18 cellular contexts compared by ENCODE assay signal in genomic region chr16:347203-347602, GRCh38. TPM values are rescaled to one million over a fixed set of nuclear protein-coding genes. Genes with fewer than 3 reads are reported as not detected.
DNase-seq lines count a peak whose midpoint lies in the region; ATAC-seq, FAIRE-seq and TF ChIP-seq lines count a peak whose summit lies in the region.
"Had no signal": no experiment of that assay in that cellular context is flagged by ENCODE, and none has a peak within 500 bp of the region (broad histone marks: within the 10 kb centered on the region; RNA-seq: fewer than 3 reads in every experiment).

No MANE protein-coding gene starts in this region.

- CTCF ChIA-PET in A673 (lab: Charles Lee), result no interaction called here

- no peak overlapping the region for H3K4me3 ChIP-seq in A673 (ENCODE audit: low read depth, low read length, poor library complexity, severe bottlenecking)
- H3K4me3 ChIP-seq in bronchial epithelial cell (ENCODE audit: low read depth, low read length), result no peak overlapping the region
- H3K4me3 ChIP-seq: SJCRH30 had no signal

- H3K4me1 ChIP-seq in A673 (ENCODE audit: insufficient read depth, low read length, poor library complexity, severe bottlenecking), result no peaks in the 10 kb centered on the region
- H3K4me1 ChIP-seq: SJCRH30 had no signal

- H3K4me1 Mint-ChIP-seq in HFFc6 (ENCODE audit: low read depth), result peaks cover 44% of the 10 kb centered on the region
- peaks cover 37 to 87% (median 77%) of the 10 kb centered on the region in 4 donors for H3K4me1 Mint-ChIP-seq in naive thymus-derived CD8-positive, alpha-beta T cell

- peaks cover 30% of the 10 kb centered on the region for H3K36me3 ChIP-seq in A673 (ENCODE audit: insufficient read depth, low read length, poor library complexity, severe bottlenecking)
- peaks cover 15% of the 10 kb centered on the region for H3K36me3 ChIP-seq in bronchial epithelial cell (ENCODE audit: control insufficient read depth, insufficient read depth, low read length)

- FAIRE-seq in bronchial epithelial cell (lab: Jason Lieb, UNC), result no peak
- FAIRE-seq: A204.1, D721Med had no signal

- peaks cover 34% of the 10 kb centered on the region for H3K36me3 Mint-ChIP-seq in HFFc6 (ENCODE audit: low read depth)
- peaks cover 0 to 67% (median 7%) of the 10 kb centered on the region in 3 donors for H3K36me3 Mint-ChIP-seq in naive thymus-derived CD8-positive, alpha-beta T cell

- H3K4me3 Mint-ChIP-seq in HFFc6, result no peak overlapping the region
- H3K4me3 Mint-ChIP-seq in naive thymus-derived CD8-positive, alpha-beta T cell, result peak overlapping the region in 3 of 10 donors; percentile 4 to 59 (median 39)

- H3K27me3 Mint-ChIP-seq in HFFc6 (ENCODE audit: insufficient read depth), result no peaks in the 10 kb centered on the region
- H3K27me3 Mint-ChIP-seq in naive thymus-derived CD8-positive, alpha-beta T cell, result no peaks in the 10 kb centered on the region

- intact Hi-C loops in A673 (cut with micrococcal nuclease; ENCODE audit: unreplicated experiment), result no loop called here

- no TSS peak for BruUV-seq in A673 (replicated peaks; lab: Mats Ljungman, UMichigan)

- H3K27ac ChIP-seq in A673 (ENCODE audit: low read depth, low read length, poor library complexity, severe bottlenecking), result peak overlapping the region; percentile 23
- H3K27ac ChIP-seq: C4-2B, SJCRH30 had no signal

- no peak for TF ChIP-seq CTCF in A673 (conservative IDR thresholded peaks at IDR 0.05; ENCODE audit: low read depth, low read length)
- TF ChIP-seq CTCF in HFFc6 (IDR thresholded peaks at IDR 0.05), result no peak
- no peak for TF ChIP-seq CTCF in bronchial epithelial cell (IDR thresholded peaks at IDR 0.05; ENCODE audit: insufficient read depth, low read length, severe bottlenecking)

- no peak for DNase-seq in A673 (ENCODE audit: low spot score)
- DNase-seq in HFFc6, result no peak
- peak; percentile 30 for DNase-seq in bronchial epithelial cell (ENCODE audit: low read depth)
- no peak for DNase-seq in naive thymus-derived CD8-positive, alpha-beta T cell
- DNase-seq in NCI-H510A (lab: John Stamatoyannopoulos, UW), result no peak
- no peak for DNase-seq in 8988T
- no peak for DNase-seq in pons (ENCODE audit: low spot score)
- DNase-seq: DND-41, HCEC 1CT, NCI-H146, NCI-H2081 treated with DMSO at 0.1 percent for 48 hours, NCI-H2227 treated with DMSO at 0.1 percent for 48 hours, NCI-H526, SJCRH30 had no signal

- H3K9me3 Mint-ChIP-seq in HFFc6, result no peaks in the 10 kb centered on the region
- H3K9me3 Mint-ChIP-seq in naive thymus-derived CD8-positive, alpha-beta T cell, result no peaks in the 10 kb centered on the region

- no peaks in the 10 kb centered on the region for H3K9me3 ChIP-seq in A673 (ENCODE audit: low read depth, low read length, poor library complexity, severe bottlenecking)
- H3K9me3 ChIP-seq: SJCRH30 had no signal

- H3K27me3 ChIP-seq in A673 (replicated peaks; ENCODE audit: insufficient read depth, low read depth, low read length, poor library complexity) (no peaks in the 10 kb centered on the region), bronchial epithelial cell (ENCODE audit: control insufficient read depth, insufficient read depth, low read length) (no peaks in the 10 kb centered on the region)
- H3K27me3 ChIP-seq: SJCRH30 had no signal

- peak overlapping the region; percentile 5; the same call in 1 of the 2 replicates for H3K27ac Mint-ChIP-seq in HFFc6
- peak overlapping the region in 6 of 10 donors; percentile 4 to 92 (median 50) for H3K27ac Mint-ChIP-seq in naive thymus-derived CD8-positive, alpha-beta T cell

- POLR2A ChIA-PET in A673 (lab: Charles Lee; ENCODE audit: low non-redundant PET), result no interaction called here
- POLR2A ChIA-PET in naive thymus-derived CD8-positive, alpha-beta T cell (lab: Charles Lee), result interaction anchor here (0.6 to 1.0 kb wide), 2 partner anchors 23 to 1126 kb away, joined by 4 read pairs; no protein-coding TSS in a partner anchor

- ATAC-seq in naive thymus-derived CD8-positive, alpha-beta T cell, result no peak
- ATAC-seq in GM18873 (IDR thresholded peaks at IDR 0.05; ENCODE audit: low FRiP score, unreplicated experiment), result no peak

RNA-seq across cellular contexts. Expression of gene AXIN1, which starts 5.3 kb away (rescaled TPM):
- total RNA-seq in A673 (2021) (32.7 and 38.2 TPM in 2 replicates), bronchial epithelial cell (49.0 and 49.5 TPM in 2 replicates)
- total RNA-seq in HFFc6 (2021; fragmentation: NEBNext Ultra II Directional; extraction: Animal tissue kit (Norgen Biotek cat#: 25700)), result 10 to 100 TPM; 13.6 to 16.7 (median 14.7) TPM
- total RNA-seq in naive thymus-derived CD8-positive, alpha-beta T cell, result 10 to 100 TPM; 40.7 to 44.0 TPM
- polyA plus RNA-seq in naive thymus-derived CD8-positive, alpha-beta T cell, result 1 to 10 TPM; 1.6 to 4.1 (median 2.2) TPM

RNA-seq across cellular contexts. Expression of gene MRPL28, which starts 23.1 kb away (rescaled TPM):
- 150 and 157 TPM in 2 replicates for total RNA-seq in A673 (2021)
- total RNA-seq in HFFc6 (2021; fragmentation: NEBNext Ultra II Directional; extraction: Animal tissue kit (Norgen Biotek cat#: 25700)), result 100 to 1,000 TPM; 105 to 131 (median 129) TPM
- total RNA-seq in bronchial epithelial cell, result 104 and 113 TPM in 2 replicates
- total RNA-seq in naive thymus-derived CD8-positive, alpha-beta T cell, result 10 to 100 TPM; 32.4 to 33.3 TPM
- 10 to 100 TPM; 57.4 to 66.6 (median 64.7) TPM for polyA plus RNA-seq in naive thymus-derived CD8-positive, alpha-beta T cell

RNA-seq across cellular contexts. Expression of gene PGAP6, which starts 34.6 kb away (rescaled TPM):
- 38.7 and 47.1 TPM in 2 replicates for total RNA-seq in A673 (2021)
- total RNA-seq in HFFc6 (2021; fragmentation: NEBNext Ultra II Directional; extraction: Animal tissue kit (Norgen Biotek cat#: 25700)), result 10 to 100 TPM; 50.6 to 69.7 (median 59.7) TPM
- total RNA-seq in bronchial epithelial cell, result 44.2 and 46.3 TPM in 2 replicates
- total RNA-seq in naive thymus-derived CD8-positive, alpha-beta T cell, result 10 to 100 TPM; 80.1 to 80.4 TPM
- polyA plus RNA-seq in naive thymus-derived CD8-positive, alpha-beta T cell, result 10 to 100 TPM; 19.5 to 38.1 (median 22.0) TPM

RNA-seq across cellular contexts. Expression of gene NME4, which starts 49.8 kb away (rescaled TPM):
- total RNA-seq in A673 (2021) (261 and 321 TPM in 2 replicates), bronchial epithelial cell (35.3 and 64.0 TPM in 2 replicates)
- total RNA-seq in HFFc6 (2021; fragmentation: NEBNext Ultra II Directional; extraction: Animal tissue kit (Norgen Biotek cat#: 25700)), result 100 to 1,000 TPM; 153 to 276 (median 158) TPM
- 10 to 100 TPM; 29.7 to 33.2 TPM for total RNA-seq in naive thymus-derived CD8-positive, alpha-beta T cell
- 10 to 100 TPM; 38.9 to 61.9 (median 60.7) TPM for polyA plus RNA-seq in naive thymus-derived CD8-positive, alpha-beta T cell

RNA-seq across cellular contexts. Expression of gene DECR2, which starts 54.5 kb away (rescaled TPM):
- total RNA-seq in A673 (2021) (27.5 and 28.7 TPM in 2 replicates), bronchial epithelial cell (3.7 and 7.6 TPM in 2 replicates)
- total RNA-seq in HFFc6 (2021; fragmentation: NEBNext Ultra II Directional; extraction: Animal tissue kit (Norgen Biotek cat#: 25700)), result 10 to 100 TPM; 14.0 to 20.3 (median 16.0) TPM
- 10 to 100 TPM in 1 of 2 experiments, 1 to 10 TPM in 1; 8.5 to 10.8 TPM for total RNA-seq in naive thymus-derived CD8-positive, alpha-beta T cell
- 10 to 100 TPM in 1 of 3 donors, 1 to 10 TPM in 2; 7.4 to 12.2 (median 8.5) TPM for polyA plus RNA-seq in naive thymus-derived CD8-positive, alpha-beta T cell
